8 cellular contexts compared by ENCODE assay signal in the genomic region with DNA sequence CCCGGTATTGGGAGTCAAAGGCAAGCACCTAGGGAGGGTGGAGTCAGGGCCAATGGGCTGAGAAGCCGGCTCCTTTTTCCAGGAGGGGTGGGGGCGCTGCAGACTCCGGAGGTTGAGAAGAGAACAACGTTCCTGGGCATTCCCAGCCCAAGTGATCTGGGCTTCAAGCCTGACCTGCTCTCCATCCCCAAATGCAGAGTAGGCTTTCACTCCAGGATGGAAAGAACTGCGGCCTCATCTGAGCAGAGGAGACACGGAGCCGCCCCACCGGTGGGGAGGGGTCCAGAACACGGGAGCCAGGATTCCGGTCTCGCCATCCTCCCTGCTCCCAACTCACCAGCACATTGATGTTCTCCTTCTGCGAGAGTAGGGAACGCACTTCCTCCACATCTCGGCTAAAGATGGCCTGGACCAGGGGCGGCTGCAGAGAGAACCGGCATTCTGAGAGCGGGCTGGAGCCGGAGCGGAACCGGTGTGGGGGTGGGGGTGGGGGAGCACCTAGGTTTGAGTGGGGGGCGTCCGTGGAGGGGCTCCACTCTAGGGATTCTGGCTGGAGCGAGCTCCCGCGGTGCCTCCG. TPM values are rescaled to one million over a fixed set of nuclear protein-coding genes. Genes with fewer than 3 reads are reported as not detected.
DNase-seq lines count a peak whose midpoint lies in the region; ATAC-seq, FAIRE-seq and TF ChIP-seq lines count a peak whose summit lies in the region.

No MANE protein-coding gene starts in this region.

- WGBS in HepG2 (ENCODE audit: low lambda C conversion rate) = 4% methylated on average over 3 of the region's 27 CpGs

- H2AFZ ChIP-seq in DND-41 (ENCODE audit: low read depth, low read length) (peak overlapping the region; percentile 100), GM23338 (peak overlapping the region; percentile 84), HepG2 (ENCODE audit: low read length) (no peak overlapping the region)

- peaks cover 27% of the 10 kb centered on the region for H3K79me2 ChIP-seq in DND-41 (ENCODE audit: insufficient read depth, low read length)
- peaks cover 13% of the 10 kb centered on the region; the same call in 1 of the 2 replicates for H3K79me2 ChIP-seq in GM23338 (replicated peaks; ENCODE audit: insufficient read depth)
- H3K79me2 ChIP-seq in HepG2 (ENCODE audit: insufficient read depth, low read length) = peaks cover 10% of the 10 kb centered on the region

- FAIRE-seq in HepG2 (lab: Jason Lieb, UNC) = peak; percentile 36

- CTCF ChIA-PET in HepG2 (lab: Yijun Ruan, JAX; ENCODE audit: low intra/inter-chr PET ratio, low total read pairs) = interaction anchor here (0.7 to 2.1 kb wide), 6 partner anchors 9 to 66 kb away, joined by 3 to 12 read pairs (median 6); partner anchors contain the start of genes COQ10A, NABP2 and SLC39A5

- H3K36me3 ChIP-seq in DND-41 (ENCODE audit: insufficient read depth, low read length) (peaks cover 50% of the 10 kb centered on the region), GM23338 (ENCODE audit: insufficient read depth) (peaks cover 39% of the 10 kb centered on the region), HepG2 (replicated peaks in 1 of 2; ENCODE audit: control insufficient read depth in 1 of 2, insufficient read depth in 2 of 2, low read length in 2 of 2) (peaks cover 15 to 30% of the 10 kb centered on the region in 2 experiments), thoracic aorta (peaks cover 31% of the 10 kb centered on the region)

- H3K4me2 ChIP-seq in DND-41 (ENCODE audit: insufficient read depth, low read length) (peak overlapping the region; percentile 83), GM23338 (peak overlapping the region; percentile 99), HepG2 (ENCODE audit: low read depth, low read length) (peak overlapping the region; percentile 77)

- TF ChIP-seq POLR2A in HepG2 (IDR thresholded peaks at IDR 0.05; ENCODE audit: insufficient read depth in 1 of 2, low read depth in 2 of 2, low read length in 2 of 2) = no peak

- peaks cover 12% of the 10 kb centered on the region; the same call in 1 of the 2 replicates for H4K20me1 ChIP-seq in DND-41 (ENCODE audit: insufficient read depth, low read length)
- peaks cover 16% of the 10 kb centered on the region for H4K20me1 ChIP-seq in GM23338 (replicated peaks; ENCODE audit: insufficient read depth)
- no peaks in the 10 kb centered on the region for H4K20me1 ChIP-seq in HepG2 (ENCODE audit: insufficient read depth, low read length)

- intact Hi-C loops in HepG2 (cut with micrococcal nuclease; ENCODE audit: unreplicated experiment) = loop anchor here (1.0 to 5.0 kb wide), 2 partner anchors 35 to 64 kb away; partner anchors contain the start of genes NABP2 and RNF41

- ATAC-seq in DND-41 (ENCODE audit: insufficient read depth, low read depth) (peak; percentile 32), GM23338 (peak; percentile 80), HepG2 (peak; percentile 73), thoracic aorta (ENCODE audit: insufficient number of reproducible peaks, low FRiP score, low read depth) (no peak), HG03469 (IDR thresholded peaks at IDR 0.05; ENCODE audit: unreplicated experiment) (no peak)

- DNase-seq in DND-41 = peak; percentile 39
- peak; percentile 87 for DNase-seq in GM23338 (ENCODE audit: low spot score)
- peak; percentile 48 for DNase-seq in NCI-H226
- peak; percentile 27 for DNase-seq in cardiac fibroblast (ENCODE audit: low read depth in 2 of 2)
- peak; percentile 36 for DNase-seq in HepG2 (ENCODE audit: low spot score)
- no peak for DNase-seq in thoracic aorta (ENCODE audit: low spot score)
- no peak for DNase-seq in NCI-H1048 (lab: John Stamatoyannopoulos, UW)

- H3K27me3 Mint-ChIP-seq in GM23338 (ENCODE audit: insufficient read depth, low read depth, poor library complexity) = peaks cover 18% of the 10 kb centered on the region

- no peak for TF ChIP-seq RAD21 in HepG2 (CRISPR knock-in tag; IDR thresholded peaks at IDR 0.05)

- TF ChIP-seq CTCF in DND-41 (IDR thresholded peaks at IDR 0.05; ENCODE audit: borderline replicate concordance, extremely low read depth, low read length, poor library complexity, severe bottlenecking) = no peak
- TF ChIP-seq CTCF in GM23338 (conservative IDR thresholded peaks at IDR 0.05; ENCODE audit: low read depth in 2 of 2) = no peak; a peak in 1 of 4 replicates
- TF ChIP-seq CTCF in cardiac fibroblast (IDR thresholded peaks at IDR 0.05; ENCODE audit: low read depth, low read length) = no peak
- peak; percentile 53 for TF ChIP-seq CTCF in HepG2 (CRISPR knock-in tag; IDR thresholded peaks at IDR 0.05)
- TF ChIP-seq CTCF in thoracic aorta (IDR thresholded peaks at IDR 0.05) = no peak

- H3K36me3 Mint-ChIP-seq in GM23338 (ENCODE audit: low read depth) = peaks cover 39% of the 10 kb centered on the region

- peaks cover 27% of the 10 kb centered on the region for H3F3A ChIP-seq in GM23338 (replicated peaks; ENCODE audit: low read depth)

- H3K4me1 Mint-ChIP-seq in GM23338 = peaks cover 18% of the 10 kb centered on the region

- H3K27ac Mint-ChIP-seq in GM23338 = peak overlapping the region; percentile 85

- H3K27me3 ChIP-seq in DND-41 (ENCODE audit: insufficient read depth, low read length, poor library complexity) = no peaks in the 10 kb centered on the region
- H3K27me3 ChIP-seq in GM23338 (ENCODE audit: insufficient read depth) = no peaks in the 10 kb centered on the region
- H3K27me3 ChIP-seq in HepG2 (ENCODE audit: control insufficient read depth in 1 of 2, insufficient read depth in 2 of 2, low read length in 2 of 2) = no peaks in the 10 kb centered on the region
- no peaks in the 10 kb centered on the region for H3K27me3 ChIP-seq in thoracic aorta (replicated peaks; ENCODE audit: insufficient read depth)

- POLR2A ChIA-PET in HepG2 (lab: Yijun Ruan, JAX) = interaction anchor here (1.1 to 3.5 kb wide), 6 partner anchors 9 to 58 kb away, joined by 5 to 24 read pairs (median 9); partner anchors contain the start of genes CNPY2, COQ10A, CS and RNF41

- no TSS peak for BruUV-seq in HepG2 (replicated peaks; lab: Mats Ljungman, UMichigan)

- H3K27ac ChIP-seq in DND-41 (ENCODE audit: low read length) = peak overlapping the region; percentile 86
- H3K27ac ChIP-seq in GM23338 (ENCODE audit: low read depth) = peak overlapping the region; percentile 84
- H3K27ac ChIP-seq in HepG2 (ENCODE audit: extremely low read length, insufficient read depth, low read length) = peak overlapping the region; percentile 42
- peak overlapping the region; percentile 73 to 75 for H3K27ac ChIP-seq in thoracic aorta

- TF ChIP-seq EP300 in HepG2 (IDR thresholded peaks at IDR 0.05; ENCODE audit: low read depth in 2 of 2, low read length in 2 of 2) (no peak), HepG2 (CRISPR knock-in tag; IDR thresholded peaks at IDR 0.05; ENCODE audit: borderline replicate concordance) (no peak)

- H3K9me2 ChIP-seq in GM23338 (ENCODE audit: insufficient read depth) = no peaks in the 10 kb centered on the region

- H3K4me1 ChIP-seq in DND-41 (ENCODE audit: insufficient read depth, low read length) (peaks cover 30% of the 10 kb centered on the region), GM23338 (ENCODE audit: insufficient read depth) (peaks cover 17% of the 10 kb centered on the region), HepG2 (ENCODE audit: insufficient read depth, low read length) (peaks cover 28% of the 10 kb centered on the region), thoracic aorta (ENCODE audit: control insufficient read depth in 1 of 2, low read depth in 2 of 2) (peaks cover 13 to 30% of the 10 kb centered on the region in 2 donors)

- H3K4me3 ChIP-seq in DND-41 (ENCODE audit: low read depth in 1 of 2, low read length in 2 of 2) (peak overlapping the region; percentile 97 to 99), GM23338 (peak overlapping the region; percentile 95), cardiac fibroblast (replicated peaks in 1 of 2; ENCODE audit: low read depth in 2 of 2, low read length in 2 of 2) (peak overlapping the region; percentile 71 to 83), HepG2 (replicated peaks in 1 of 3; ENCODE audit: insufficient read depth in 1 of 3, low read depth in 2 of 3, low read length in 3 of 3) (peak overlapping the region; percentile 74 to 96 (median 88)), thoracic aorta (peak overlapping the region; percentile 85)

- H3K9ac ChIP-seq in DND-41 (ENCODE audit: low read depth, low read length) (peak overlapping the region; percentile 72), HepG2 (ENCODE audit: insufficient read depth, low read depth, low read length) (peak overlapping the region; percentile 79)

- H3K9me3 Mint-ChIP-seq in GM23338 = no peaks in the 10 kb centered on the region; the same call in 1 of the 3 replicates

- H3K4me3 Mint-ChIP-seq in GM23338 = peak overlapping the region; percentile 94

- H3K9me3 ChIP-seq in DND-41 (ENCODE audit: insufficient read depth, low read length, severe bottlenecking) = no peaks in the 10 kb centered on the region
- no peaks in the 10 kb centered on the region for H3K9me3 ChIP-seq in HepG2 (ENCODE audit: low read length)
- H3K9me3 ChIP-seq in thoracic aorta = no peaks in the 10 kb centered on the region

- in situ Hi-C loops in HepG2 (cut with HindIII; ENCODE audit: extremely low pct_ligation_motif_present, low pct_unique_long_range_greater_than_20kb) = loop anchor here (5.0 kb wide), 2 partner anchors 35 to 65 kb away; partner anchors contain the start of genes NABP2 and RNF41

RNA-seq across cellular contexts. Expression of gene ANKRD52, which starts 0.6 kb away (rescaled TPM):
- total RNA-seq in GM23338 (2014; rRNA removed; shearing (Covaris generic)) = 25.2 and 25.6 TPM in 2 replicates
- polyA plus RNA-seq in GM23338 (2016; fragmentation: Nextera tagmentation; extraction: Ambion mirVana) (16.2 and 20.3 TPM in 2 replicates), HepG2 (2011; rRNA removed) (9.2 and 11.2 TPM in 2 replicates)
- total RNA-seq in HepG2 (2016; rRNA removed; fragmentation: Illumina TruSeq; extraction: Trizol) (7.8 and 22.0 TPM in 2 replicates), thoracic aorta (10 to 100 TPM; 30.9 to 36.3 TPM)
- 1.1 and 2.9 TPM in 2 replicates for total RNA-seq in HepG2 (2016; cell fraction: cytosol; rRNA removed; fragmentation: Illumina TruSeq; extraction: Trizol; ENCODE audit: low read depth)
- 7.7 and 17.9 TPM in 2 replicates for total RNA-seq in HepG2 (2016; cell fraction: insoluble cytoplasmic fraction; rRNA removed; fragmentation: Illumina TruSeq; extraction: Trizol)
- 4.4 and 5.8 TPM in 2 replicates for total RNA-seq in HepG2 (2016; cell fraction: membrane; rRNA removed; fragmentation: Illumina TruSeq; extraction: Trizol)
- total RNA-seq in HepG2 (2016; cell fraction: nucleus; rRNA removed; fragmentation: Illumina TruSeq; extraction: Trizol) = 11.5 and 15.5 TPM in 2 replicates
- polyA plus RNA-seq in HepG2 (2011; cell fraction: cytosol; rRNA removed) = 6.2 TPM in 2 replicates
- 29.6 and 34.0 TPM in 2 replicates for polyA plus RNA-seq in HepG2 (2011; cell fraction: nucleus; rRNA removed)
- polyA plus RNA-seq in HepG2 (2012) = 9.0 and 10.3 TPM in 2 replicates
- 0.48 and 0.53 TPM in 2 replicates for polyA plus RNA-seq in HepG2 (2016; cell fraction: cytosol; fragmentation: Illumina TruSeq; extraction: Trizol; ENCODE audit: low read depth)
- 9.4 and 12.7 TPM in 2 replicates for polyA plus RNA-seq in HepG2 (2016; cell fraction: insoluble cytoplasmic fraction; fragmentation: Illumina TruSeq; extraction: Trizol; ENCODE audit: low read depth)
- 1.5 and 1.6 TPM in 2 replicates for polyA plus RNA-seq in HepG2 (2016; cell fraction: membrane; fragmentation: Illumina TruSeq; extraction: Trizol; ENCODE audit: low read depth)
- polyA plus RNA-seq in HepG2 (2016; cell fraction: nucleus; fragmentation: Illumina TruSeq; extraction: Trizol; ENCODE audit: insufficient read depth, low read depth) = 25.3 and 28.1 TPM in 2 replicates
- polyA minus RNA-seq in HepG2 (2011; rRNA and poly(A)+ RNA removed; ENCODE audit: low replicate concordance) = 34.8 and 47.2 TPM in 2 replicates
- polyA minus RNA-seq in HepG2 (2011; cell fraction: cytosol; rRNA and poly(A)+ RNA removed) = 11.2 and 12.0 TPM in 2 replicates
- polyA minus RNA-seq in HepG2 (2011; cell fraction: nucleus; rRNA and poly(A)+ RNA removed) = 11.9 and 12.7 TPM in 2 replicates

RNA-seq across cellular contexts. Expression of gene COQ10A, which starts 9.2 kb away (rescaled TPM):
- total RNA-seq in GM23338 (2014; rRNA removed; shearing (Covaris generic)) = 15.2 and 17.8 TPM in 2 replicates
- polyA plus RNA-seq in GM23338 (2016; fragmentation: Nextera tagmentation; extraction: Ambion mirVana) = 12.0 and 12.8 TPM in 2 replicates
- total RNA-seq in HepG2 (2016; rRNA removed; fragmentation: Illumina TruSeq; extraction: Trizol) = 18.6 and 21.0 TPM in 2 replicates
- total RNA-seq in HepG2 (2016; cell fraction: cytosol; rRNA removed; fragmentation: Illumina TruSeq; extraction: Trizol; ENCODE audit: low read depth) = 10.8 and 11.2 TPM in 2 replicates
- total RNA-seq in HepG2 (2016; cell fraction: insoluble cytoplasmic fraction; rRNA removed; fragmentation: Illumina TruSeq; extraction: Trizol) = 20.5 and 20.7 TPM in 2 replicates
- total RNA-seq in HepG2 (2016; cell fraction: membrane; rRNA removed; fragmentation: Illumina TruSeq; extraction: Trizol) = 19.9 and 20.0 TPM in 2 replicates
- 16.9 and 18.6 TPM in 2 replicates for total RNA-seq in HepG2 (2016; cell fraction: nucleus; rRNA removed; fragmentation: Illumina TruSeq; extraction: Trizol)
- 35.3 and 37.3 TPM in 2 replicates for polyA plus RNA-seq in HepG2 (2011; rRNA removed)
- polyA plus RNA-seq in HepG2 (2011; cell fraction: cytosol; rRNA removed) = 27.3 and 29.7 TPM in 2 replicates
- polyA plus RNA-seq in HepG2 (2011; cell fraction: nucleus; rRNA removed) = 47.9 and 56.5 TPM in 2 replicates
- 14.4 TPM in 2 replicates for polyA plus RNA-seq in HepG2 (2012)
- 11.5 and 12.3 TPM in 2 replicates for polyA plus RNA-seq in HepG2 (2016; cell fraction: cytosol; fragmentation: Illumina TruSeq; extraction: Trizol; ENCODE audit: low read depth)
- 20.5 and 20.9 TPM in 2 replicates for polyA plus RNA-seq in HepG2 (2016; cell fraction: insoluble cytoplasmic fraction; fragmentation: Illumina TruSeq; extraction: Trizol; ENCODE audit: low read depth)
- 16.8 and 16.9 TPM in 2 replicates for polyA plus RNA-seq in HepG2 (2016; cell fraction: membrane; fragmentation: Illumina TruSeq; extraction: Trizol; ENCODE audit: low read depth)
- 52.1 and 53.2 TPM in 2 replicates for polyA plus RNA-seq in HepG2 (2016; cell fraction: nucleus; fragmentation: Illumina TruSeq; extraction: Trizol; ENCODE audit: insufficient read depth, low read depth)
- 23.4 and 33.2 TPM in 2 replicates for polyA minus RNA-seq in HepG2 (2011; rRNA and poly(A)+ RNA removed; ENCODE audit: low replicate concordance)
- polyA minus RNA-seq in HepG2 (2011; cell fraction: cytosol; rRNA and poly(A)+ RNA removed) = 7.5 and 9.5 TPM in 2 replicates
- polyA minus RNA-seq in HepG2 (2011; cell fraction: nucleus; rRNA and poly(A)+ RNA removed) = 33.2 and 35.2 TPM in 2 replicates
- 10 to 100 TPM; 14.6 to 26.3 TPM for total RNA-seq in thoracic aorta

RNA-seq across cellular contexts. Expression of gene SLC39A5, which starts 27.7 kb away (rescaled TPM):
- 0.59 and 4.5 TPM in 2 replicates for total RNA-seq in GM23338 (2014; rRNA removed; shearing (Covaris generic))
- polyA plus RNA-seq in GM23338 (2016; fragmentation: Nextera tagmentation; extraction: Ambion mirVana) (0.29 and 0.63 TPM in 2 replicates), HepG2 (2011; rRNA removed) (59.7 and 80.6 TPM in 2 replicates)
- total RNA-seq in HepG2 (2016; rRNA removed; fragmentation: Illumina TruSeq; extraction: Trizol) (39.7 and 101 TPM in 2 replicates), thoracic aorta (not detected)
- total RNA-seq in HepG2 (2016; cell fraction: cytosol; rRNA removed; fragmentation: Illumina TruSeq; extraction: Trizol; ENCODE audit: low read depth) = 32.8 and 38.8 TPM in 2 replicates
- total RNA-seq in HepG2 (2016; cell fraction: insoluble cytoplasmic fraction; rRNA removed; fragmentation: Illumina TruSeq; extraction: Trizol) = 36.4 and 95.0 TPM in 2 replicates
- 38.5 and 51.4 TPM in 2 replicates for total RNA-seq in HepG2 (2016; cell fraction: membrane; rRNA removed; fragmentation: Illumina TruSeq; extraction: Trizol)
- total RNA-seq in HepG2 (2016; cell fraction: nucleus; rRNA removed; fragmentation: Illumina TruSeq; extraction: Trizol) = 91.1 and 122 TPM in 2 replicates
- polyA plus RNA-seq in HepG2 (2011; cell fraction: cytosol; rRNA removed) = 50.4 and 79.1 TPM in 2 replicates
- polyA plus RNA-seq in HepG2 (2011; cell fraction: nucleus; rRNA removed) = 344 and 397 TPM in 2 replicates
- polyA plus RNA-seq in HepG2 (2012) = 73.0 and 80.9 TPM in 2 replicates
- polyA plus RNA-seq in HepG2 (2016; cell fraction: cytosol; fragmentation: Illumina TruSeq; extraction: Trizol; ENCODE audit: low read depth) = 21.5 and 22.3 TPM in 2 replicates
- 28.4 and 31.4 TPM in 2 replicates for polyA plus RNA-seq in HepG2 (2016; cell fraction: insoluble cytoplasmic fraction; fragmentation: Illumina TruSeq; extraction: Trizol; ENCODE audit: low read depth)
- polyA plus RNA-seq in HepG2 (2016; cell fraction: membrane; fragmentation: Illumina TruSeq; extraction: Trizol; ENCODE audit: low read depth) = 29.6 and 33.0 TPM in 2 replicates
- polyA plus RNA-seq in HepG2 (2016; cell fraction: nucleus; fragmentation: Illumina TruSeq; extraction: Trizol; ENCODE audit: insufficient read depth, low read depth) = 202 and 204 TPM in 2 replicates
- polyA minus RNA-seq in HepG2 (2011; rRNA and poly(A)+ RNA removed; ENCODE audit: low replicate concordance) = 75.4 TPM in 1 of 2 replicates, not detected in the other
- polyA minus RNA-seq in HepG2 (2011; cell fraction: cytosol; rRNA and poly(A)+ RNA removed) = 29.5 and 41.4 TPM in 2 replicates
- 30.3 and 40.7 TPM in 2 replicates for polyA minus RNA-seq in HepG2 (2011; cell fraction: nucleus; rRNA and poly(A)+ RNA removed)

RNA-seq across cellular contexts. Expression of gene NABP2, which starts 33.4 kb away (rescaled TPM):
- 25.5 and 31.6 TPM in 2 replicates for total RNA-seq in GM23338 (2014; rRNA removed; shearing (Covaris generic))
- 24.9 and 27.8 TPM in 2 replicates for polyA plus RNA-seq in GM23338 (2016; fragmentation: Nextera tagmentation; extraction: Ambion mirVana)
- 31.2 and 33.2 TPM in 2 replicates for total RNA-seq in HepG2 (2016; rRNA removed; fragmentation: Illumina TruSeq; extraction: Trizol)
- total RNA-seq in HepG2 (2016; cell fraction: cytosol; rRNA removed; fragmentation: Illumina TruSeq; extraction: Trizol; ENCODE audit: low read depth) = 85.1 and 99.3 TPM in 2 replicates
- 29.7 and 31.9 TPM in 2 replicates for total RNA-seq in HepG2 (2016; cell fraction: insoluble cytoplasmic fraction; rRNA removed; fragmentation: Illumina TruSeq; extraction: Trizol)
- total RNA-seq in HepG2 (2016; cell fraction: membrane; rRNA removed; fragmentation: Illumina TruSeq; extraction: Trizol) = 92.8 and 102 TPM in 2 replicates
- 8.5 and 12.0 TPM in 2 replicates for total RNA-seq in HepG2 (2016; cell fraction: nucleus; rRNA removed; fragmentation: Illumina TruSeq; extraction: Trizol)
- 27.9 and 35.5 TPM in 2 replicates for polyA plus RNA-seq in HepG2 (2011; rRNA removed)
- 32.7 and 35.7 TPM in 2 replicates for polyA plus RNA-seq in HepG2 (2011; cell fraction: cytosol; rRNA removed)
- 6.2 and 9.4 TPM in 2 replicates for polyA plus RNA-seq in HepG2 (2011; cell fraction: nucleus; rRNA removed)
- 17.5 and 19.8 TPM in 2 replicates for polyA plus RNA-seq in HepG2 (2012)
- polyA plus RNA-seq in HepG2 (2016; cell fraction: cytosol; fragmentation: Illumina TruSeq; extraction: Trizol; ENCODE audit: low read depth) = 123 and 144 TPM in 2 replicates
- 34.0 and 41.8 TPM in 2 replicates for polyA plus RNA-seq in HepG2 (2016; cell fraction: insoluble cytoplasmic fraction; fragmentation: Illumina TruSeq; extraction: Trizol; ENCODE audit: low read depth)
- polyA plus RNA-seq in HepG2 (2016; cell fraction: membrane; fragmentation: Illumina TruSeq; extraction: Trizol; ENCODE audit: low read depth) = 103 and 111 TPM in 2 replicates
- polyA plus RNA-seq in HepG2 (2016; cell fraction: nucleus; fragmentation: Illumina TruSeq; extraction: Trizol; ENCODE audit: insufficient read depth, low read depth) = 23.6 and 24.1 TPM in 2 replicates
- polyA minus RNA-seq in HepG2 (2011; rRNA and poly(A)+ RNA removed; ENCODE audit: low replicate concordance) = 19.6 and 64.2 TPM in 2 replicates
- polyA minus RNA-seq in HepG2 (2011; cell fraction: cytosol; rRNA and poly(A)+ RNA removed) = 9.3 TPM in 2 replicates
- 2.7 and 3.7 TPM in 2 replicates for polyA minus RNA-seq in HepG2 (2011; cell fraction: nucleus; rRNA and poly(A)+ RNA removed)
- 10 to 100 TPM in 1 of 2 donors, 1 to 10 TPM in 1; 8.7 to 17.2 TPM for total RNA-seq in thoracic aorta

RNA-seq across cellular contexts. Expression of gene RNF41, which starts 35.9 kb away (rescaled TPM):
- total RNA-seq in GM23338 (2014; rRNA removed; shearing (Covaris generic)) = 68.2 and 77.1 TPM in 2 replicates
- 14.8 and 15.3 TPM in 2 replicates for polyA plus RNA-seq in GM23338 (2016; fragmentation: Nextera tagmentation; extraction: Ambion mirVana)
- total RNA-seq in HepG2 (2016; rRNA removed; fragmentation: Illumina TruSeq; extraction: Trizol) = 27.1 and 32.9 TPM in 2 replicates
- total RNA-seq in HepG2 (2016; cell fraction: cytosol; rRNA removed; fragmentation: Illumina TruSeq; extraction: Trizol; ENCODE audit: low read depth) = 13.2 and 13.9 TPM in 2 replicates
- total RNA-seq in HepG2 (2016; cell fraction: insoluble cytoplasmic fraction; rRNA removed; fragmentation: Illumina TruSeq; extraction: Trizol) = 26.4 and 30.9 TPM in 2 replicates
- total RNA-seq in HepG2 (2016; cell fraction: membrane; rRNA removed; fragmentation: Illumina TruSeq; extraction: Trizol) = 32.7 and 39.6 TPM in 2 replicates
- 18.2 and 18.7 TPM in 2 replicates for total RNA-seq in HepG2 (2016; cell fraction: nucleus; rRNA removed; fragmentation: Illumina TruSeq; extraction: Trizol)
- 39.4 and 46.7 TPM in 2 replicates for polyA plus RNA-seq in HepG2 (2011; rRNA removed)
- polyA plus RNA-seq in HepG2 (2011; cell fraction: cytosol; rRNA removed) = 37.2 and 48.5 TPM in 2 replicates
- polyA plus RNA-seq in HepG2 (2011; cell fraction: nucleus; rRNA removed) = 33.0 and 35.2 TPM in 2 replicates
- 16.6 and 19.8 TPM in 2 replicates for polyA plus RNA-seq in HepG2 (2012)
- polyA plus RNA-seq in HepG2 (2016; cell fraction: cytosol; fragmentation: Illumina TruSeq; extraction: Trizol; ENCODE audit: low read depth) = 9.3 and 14.8 TPM in 2 replicates
- 23.1 and 24.0 TPM in 2 replicates for polyA plus RNA-seq in HepG2 (2016; cell fraction: insoluble cytoplasmic fraction; fragmentation: Illumina TruSeq; extraction: Trizol; ENCODE audit: low read depth)
- 22.3 and 25.8 TPM in 2 replicates for polyA plus RNA-seq in HepG2 (2016; cell fraction: membrane; fragmentation: Illumina TruSeq; extraction: Trizol; ENCODE audit: low read depth)
- polyA plus RNA-seq in HepG2 (2016; cell fraction: nucleus; fragmentation: Illumina TruSeq; extraction: Trizol; ENCODE audit: insufficient read depth, low read depth) = 17.4 and 20.5 TPM in 2 replicates
- 241 and 278 TPM in 2 replicates for polyA minus RNA-seq in HepG2 (2011; rRNA and poly(A)+ RNA removed; ENCODE audit: low replicate concordance)
- 36.8 and 40.2 TPM in 2 replicates for polyA minus RNA-seq in HepG2 (2011; cell fraction: cytosol; rRNA and poly(A)+ RNA removed)
- 33.3 and 39.0 TPM in 2 replicates for polyA minus RNA-seq in HepG2 (2011; cell fraction: nucleus; rRNA and poly(A)+ RNA removed)
- total RNA-seq in thoracic aorta = 10 to 100 TPM; 66.6 to 76.5 TPM

Comparison
In these comparisons a context has a peak if more than half of its experiments do, and no peak if none do; other contexts are left out.
1. ATAC-seq: peak in DND-41 (single experiment), GM23338 (single experiment) and HepG2 (single experiment); none in thoracic aorta (single experiment) and HG03469 (single experiment).
2. DNase-seq: peak in DND-41 (single experiment), GM23338 (single experiment), NCI-H226 (single experiment), cardiac fibroblast (2 of 2) and HepG2 (single experiment); none in thoracic aorta (single experiment) and NCI-H1048 (single experiment).
3. Peak in every context shown above with its lines, with median percentiles within 50 percentile points of each other: H3K27ac ChIP-seq, H3K4me2 ChIP-seq and H3K4me3 ChIP-seq.